In genomic region chr14:53962954-53963490, GRCh38 we compare ENCODE assay signal across 3 cellular contexts.
A peak's percentile ranks its signal among the peaks of the same experiment; 100 is the strongest.
TF ChIP-seq lines count a peak whose summit lies in the region.

No MANE protein-coding gene starts in this region.

TF ChIP-seq in HCT116, 20 proteins besides CTCF, POLR2A, EP300 and RAD21:
- TF ChIP-seq ZFX (IDR thresholded peaks at IDR 0.05) = no peak
- no peak for TF ChIP-seq EGR1 (IDR thresholded peaks at IDR 0.05; ENCODE audit: low read depth)
- TF ChIP-seq REST (IDR thresholded peaks at IDR 0.05; ENCODE audit: low read depth) = no peak
- no peak for TF ChIP-seq JUND (IDR thresholded peaks at IDR 0.05)
- TF ChIP-seq SIN3A (IDR thresholded peaks at IDR 0.05; ENCODE audit: low read depth) = no peak
- TF ChIP-seq ATF3 (IDR thresholded peaks at IDR 0.05) = no peak
- TF ChIP-seq TCF7L2 (IDR thresholded peaks at IDR 0.05; ENCODE audit: borderline replicate concordance, extremely low read depth, insufficient read depth, insufficient read length) = no peak
- TF ChIP-seq SP1 (IDR thresholded peaks at IDR 0.05; ENCODE audit: low read depth) = no peak
- TF ChIP-seq CEBPB (IDR thresholded peaks at IDR 0.05; ENCODE audit: low read depth) = no peak
- no peak for TF ChIP-seq POLR2AphosphoS5 (IDR thresholded peaks at IDR 0.05; ENCODE audit: low read depth, low read length)
- no peak for TF ChIP-seq YY1 (IDR thresholded peaks at IDR 0.05; ENCODE audit: extremely low read depth, insufficient replicate concordance, low read depth, low read length)
- TF ChIP-seq EZH2 (IDR thresholded peaks at IDR 0.05) = no peak
- no peak for TF ChIP-seq ZNF274 (IDR thresholded peaks at IDR 0.05; ENCODE audit: low read depth, low read length)
- no peak for TF ChIP-seq EZH2phosphoT487 (IDR thresholded peaks at IDR 0.05; ENCODE audit: borderline replicate concordance)
- no peak for TF ChIP-seq FOSL1 (IDR thresholded peaks at IDR 0.05; ENCODE audit: low read depth)
- no peak for TF ChIP-seq ZBTB33 (IDR thresholded peaks at IDR 0.05; ENCODE audit: extremely low read depth, insufficient replicate concordance, low read length)

TF ChIP-seq in HepG2, 621 proteins besides CTCF, POLR2A, EP300 and RAD21:
- TF ChIP-seq NFKB2 (CRISPR knock-in tag; IDR thresholded peaks at IDR 0.05; ENCODE audit: borderline replicate concordance) (no peak), HNF4A (CRISPR knock-in tag; IDR thresholded peaks at IDR 0.05) (peak; percentile 30; the same call in 1 of the 2 replicates), BRCA1 (CRISPR knock-in tag; IDR thresholded peaks at IDR 0.05) (no peak)

TF ChIP-seq in HEK293T, 16 proteins besides CTCF, POLR2A, EP300 and RAD21:
- TF ChIP-seq SP1 (IDR thresholded peaks at IDR 0.05) (no peak), ARNT (IDR thresholded peaks at IDR 0.05) (no peak), PKNOX1 (IDR thresholded peaks at IDR 0.05) (no peak), FOXM1 (IDR thresholded peaks at IDR 0.05; ENCODE audit: borderline replicate concordance) (no peak), ZNF384 (IDR thresholded peaks at IDR 0.05) (no peak), TARDBP (IDR thresholded peaks at IDR 0.05) (no peak), BHLHE40 (IDR thresholded peaks at IDR 0.05; ENCODE audit: borderline replicate concordance) (no peak), LEF1 (IDR thresholded peaks at IDR 0.05; ENCODE audit: borderline replicate concordance) (no peak), L3MBTL2 (conservative IDR thresholded peaks at IDR 0.05) (no peak), FOXA1 (IDR thresholded peaks at IDR 0.05) (no peak), FOXK2 (IDR thresholded peaks at IDR 0.05) (no peak), ELF4 (IDR thresholded peaks at IDR 0.05) (no peak), HDGF (IDR thresholded peaks at IDR 0.05; ENCODE audit: borderline replicate concordance) (no peak), SUZ12 (IDR thresholded peaks at IDR 0.05) (no peak), NFRKB (IDR thresholded peaks at IDR 0.05) (no peak), CTBP1 (IDR thresholded peaks at IDR 0.05; ENCODE audit: borderline replicate concordance) (no peak)
